In the genomic region with DNA sequence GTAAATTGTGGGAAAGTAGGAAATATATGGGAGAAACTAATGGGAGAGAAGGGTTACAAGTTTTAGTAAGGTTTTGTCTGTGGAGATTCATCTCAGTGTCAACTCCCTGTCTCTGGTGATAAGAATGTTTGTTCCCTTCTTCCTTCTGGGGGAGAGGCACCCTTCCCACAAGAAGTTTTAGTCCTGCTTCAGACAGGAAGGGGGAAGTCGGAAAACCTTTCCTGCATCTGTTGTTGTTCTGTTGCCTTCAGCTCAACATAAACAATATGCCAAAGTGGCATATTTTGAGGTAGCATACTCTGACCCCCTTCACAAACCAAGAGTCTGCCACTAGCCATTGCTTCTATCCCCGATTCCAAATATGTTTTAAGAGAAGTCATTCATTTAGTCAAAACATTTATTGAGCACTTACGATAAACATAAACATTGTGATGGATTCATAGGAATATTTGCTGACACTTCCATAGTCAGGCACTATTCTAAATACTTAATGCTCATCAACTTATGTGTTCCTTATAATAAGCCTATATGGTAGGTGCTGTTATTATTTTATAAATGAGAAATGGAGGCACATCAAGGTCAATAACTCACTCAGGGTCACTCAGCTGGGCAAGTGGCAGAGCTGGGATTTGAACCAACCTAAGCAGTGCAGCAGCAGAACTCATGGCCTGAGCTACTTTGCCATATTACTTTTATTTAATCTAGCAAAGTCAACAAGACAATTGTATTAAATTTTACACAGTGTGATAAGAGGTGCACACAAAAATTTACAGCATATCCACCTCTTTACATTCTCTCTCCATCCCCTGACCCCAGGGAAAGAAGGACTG, we compare ENCODE assay signal across 14 cellular contexts. TPM values are rescaled to one million over a fixed set of nuclear protein-coding genes. Genes with fewer than 3 reads are reported as not detected.
DNase-seq lines count a peak whose midpoint lies in the region; ATAC-seq and TF ChIP-seq lines count a peak whose summit lies in the region.
"Had no signal": no experiment of that assay in that cellular context is flagged by ENCODE, and none has a peak within 500 bp of the region (broad histone marks: within the 10 kb centered on the region; RNA-seq: fewer than 3 reads in every experiment).

No MANE protein-coding gene starts in this region.

- H3K36me3 ChIP-seq in HCT116 (ENCODE audit: control insufficient read depth in 1 of 2, insufficient read depth in 2 of 2, low read length in 2 of 2) (no peaks in the 10 kb centered on the region), Peyer's patch (no peaks in the 10 kb centered on the region), esophagus squamous epithelium (no peaks in the 10 kb centered on the region), spleen (no peaks in the 10 kb centered on the region)
- H3K36me3 ChIP-seq: gastroesophageal sphincter had no signal

- H3K9me3 Mint-ChIP-seq in mesothelial cell of epicardium = no peaks in the 10 kb centered on the region
- H3K9me3 Mint-ChIP-seq: CD4-positive, CD25-positive, alpha-beta regulatory T cell; immature natural killer cell; WTC11 had no signal

- H3K9me2 ChIP-seq in HCT116 (ENCODE audit: insufficient read depth) = no peaks in the 10 kb centered on the region

- TF ChIP-seq CTCF in HCT116 (IDR thresholded peaks at IDR 0.05 in 2 of 3, conservative IDR thresholded peaks at IDR 0.05 in 1 of 3; ENCODE audit: borderline replicate concordance in 1 of 3, insufficient read depth in 1 of 3, low read depth in 2 of 3, low read length in 2 of 3) = no peak
- TF ChIP-seq CTCF in Peyer's patch (IDR thresholded peaks at IDR 0.05) = no peak
- TF ChIP-seq CTCF in esophagus squamous epithelium (IDR thresholded peaks at IDR 0.05) = no peak
- TF ChIP-seq CTCF in spleen (IDR thresholded peaks at IDR 0.05 in 8 of 11, conservative IDR thresholded peaks at IDR 0.05 in 3 of 11) = no peak
- TF ChIP-seq CTCF in GM10266 (IDR thresholded peaks at IDR 0.05; ENCODE audit: control insufficient read depth, insufficient read depth, low read depth, missing control alignments) = no peak
- TF ChIP-seq CTCF in mesothelial cell of epicardium (IDR thresholded peaks at IDR 0.05; ENCODE audit: unreplicated experiment) = no peak

- H2AFZ ChIP-seq in HCT116 (ENCODE audit: low read depth, low read length, poor library complexity, severe bottlenecking) = no peak overlapping the region

- no peaks in the 10 kb centered on the region for H3K9me3 ChIP-seq in HCT116 (ENCODE audit: control insufficient read depth in 1 of 2, insufficient read depth in 1 of 2, low read depth in 1 of 2, low read length in 2 of 2)
- no peaks in the 10 kb centered on the region for H3K9me3 ChIP-seq in Peyer's patch
- no peaks in the 10 kb centered on the region for H3K9me3 ChIP-seq in esophagus squamous epithelium
- H3K9me3 ChIP-seq in spleen = no peaks in the 10 kb centered on the region
- H3K9me3 ChIP-seq: gastroesophageal sphincter, psoas muscle had no signal

- TF ChIP-seq RAD21 in HCT116 (IDR thresholded peaks at IDR 0.05; ENCODE audit: low read depth) = no peak

- CTCF ChIA-PET in HCT116 (lab: Charles Lee) = interaction anchor here (1.6 to 4.1 kb wide), 3 partner anchors 15 to 287 kb away, joined by 5 to 33 read pairs (median 12); no protein-coding TSS in a partner anchor
- CTCF ChIA-PET in HEK293T (lab: Yijun Ruan, JAX) = no interaction called here

- intact Hi-C loops in HCT116 (cut with micrococcal nuclease) = loop anchor here (5.0 kb wide), 2 partner anchors 109 to 289 kb away; partner anchors contain the start of gene TSEN2
- intact Hi-C loops in esophagus squamous epithelium (cut with DNase I) = no loop called here
- intact Hi-C loops in spleen (cut with DNase I; ENCODE audit: low total_unique reads) = no loop called here

- RAD21 ChIA-PET in HCT116 (lab: Charles Lee; ENCODE audit: low non-redundant PET in 1 of 2, low total read pairs in 2 of 2, uncharacterized antibody in 2 of 2, unreplicated experiment in 2 of 2) = interaction anchor here in 1 of 2 experiments (0.6 kb wide), 1 partner anchor 292 kb away, joined by 3 read pairs; no protein-coding TSS in a partner anchor

- TF ChIP-seq POLR2A in HCT116 (IDR thresholded peaks at IDR 0.05; ENCODE audit: borderline replicate concordance, extremely low read depth, insufficient read depth, insufficient read length) (no peak), Peyer's patch (IDR thresholded peaks at IDR 0.05) (no peak), esophagus squamous epithelium (IDR thresholded peaks at IDR 0.05) (no peak), spleen (IDR thresholded peaks at IDR 0.05) (no peak)

- no peak overlapping the region for H3K4me3 Mint-ChIP-seq in mesothelial cell of epicardium
- H3K4me3 Mint-ChIP-seq: CD4-positive, CD25-positive, alpha-beta regulatory T cell; immature natural killer cell; WTC11 had no signal

- no peaks in the 10 kb centered on the region for H3K27me3 Mint-ChIP-seq in mesothelial cell of epicardium (ENCODE audit: low read depth)
- H3K27me3 Mint-ChIP-seq: CD4-positive, CD25-positive, alpha-beta regulatory T cell had no signal

- H3K36me3 Mint-ChIP-seq in mesothelial cell of epicardium = no peaks in the 10 kb centered on the region
- H3K36me3 Mint-ChIP-seq: CD4-positive, CD25-positive, alpha-beta regulatory T cell; immature natural killer cell; WTC11 had no signal

- H3K9ac ChIP-seq in HCT116 (ENCODE audit: low read length) = peak overlapping the region; percentile 20; the same call in 1 of the 2 replicates

- no TSS peak for BruUV-seq in HCT116 (replicated peaks; lab: Mats Ljungman, UMichigan)

- DNase-seq in HCT116 (ENCODE audit: low read depth, low spot score) (no peak), Peyer's patch (no peak), esophagus squamous epithelium (lab: John Stamatoyannopoulos, UW) (no peak), spleen (no peak), GM10266 (ENCODE audit: extremely low spot score) (no peak), HEK293T (ENCODE audit: extremely low spot score) (no peak), mesothelial cell of epicardium (ENCODE audit: low spot score in 2 of 2, unreplicated experiment in 2 of 2) (no peak)
- DNase-seq: effector CD4-positive, alpha-beta T cell; immature natural killer cell; psoas muscle had no signal

- no peak overlapping the region for H3K27ac Mint-ChIP-seq in mesothelial cell of epicardium
- H3K27ac Mint-ChIP-seq: CD4-positive, CD25-positive, alpha-beta regulatory T cell; immature natural killer cell; WTC11 had no signal

- H3K4me1 ChIP-seq in HCT116 (ENCODE audit: control insufficient read depth in 1 of 2, insufficient read depth in 2 of 2, low read length in 2 of 2) (peaks cover 33 to 53% of the 10 kb centered on the region in 2 experiments), Peyer's patch (peaks cover 4 to 35% (median 6%) of the 10 kb centered on the region in 4 donors), esophagus squamous epithelium (peaks cover 38 to 59% (median 48%) of the 10 kb centered on the region in 3 donors), spleen (peaks cover 0 to 68% (median 17%) of the 10 kb centered on the region in 6 donors)

- H3K4me3 ChIP-seq in HCT116 (replicated peaks in 1 of 2; ENCODE audit: low read depth in 1 of 2, low read length in 2 of 2) (peak overlapping the region in 1 of 2 experiments; percentile 23; a peak in 2 of 4 replicates), Peyer's patch (no peak overlapping the region), esophagus squamous epithelium (no peak overlapping the region), spleen (no peak overlapping the region)
- H3K4me3 ChIP-seq: gastroesophageal sphincter, psoas muscle had no signal

- no peaks in the 10 kb centered on the region for H3K27me3 ChIP-seq in HCT116 (ENCODE audit: insufficient read depth, low read length)
- H3K27me3 ChIP-seq in Peyer's patch = no peaks in the 10 kb centered on the region
- no peaks in the 10 kb centered on the region for H3K27me3 ChIP-seq in esophagus squamous epithelium
- H3K27me3 ChIP-seq in spleen (replicated peaks in 1 of 7) = no peaks in the 10 kb centered on the region
- H3K27me3 ChIP-seq: gastroesophageal sphincter had no signal

- POLR2A ChIA-PET in HCT116 (lab: Charles Lee) (interaction anchor here (1.4 to 2.4 kb wide), 3 partner anchors 9 to 287 kb away, joined by 3 to 10 read pairs (median 3); no protein-coding TSS in a partner anchor), HEK293T (lab: Yijun Ruan, JAX) (no interaction called here)

- H3K27ac ChIP-seq in HCT116 (ENCODE audit: low read depth, low read length) = peak overlapping the region; percentile 64
- peak overlapping the region in 3 of 4 donors; percentile 14 to 79 (median 67) for H3K27ac ChIP-seq in Peyer's patch
- peak overlapping the region; percentile 23 to 81 (median 80) for H3K27ac ChIP-seq in esophagus squamous epithelium
- peak overlapping the region in 7 of 8 donors; percentile 26 to 96 (median 77) for H3K27ac ChIP-seq in spleen
- H3K27ac ChIP-seq: psoas muscle had no signal

- 88 to 90% methylated on average over 3 of the region's 3 CpGs for WGBS in esophagus squamous epithelium, 2 donors
- WGBS in spleen, 5 donors = 83 to 92% (median 86%) methylated on average over 3 of the region's 3 CpGs

- H3K4me1 Mint-ChIP-seq in mesothelial cell of epicardium = peaks cover 12% of the 10 kb centered on the region

- no peaks in the 10 kb centered on the region for H4K20me1 ChIP-seq in HCT116 (ENCODE audit: insufficient read depth)

- H3K4me2 ChIP-seq in HCT116 (ENCODE audit: low read length) = peak overlapping the region; percentile 62

- no peaks in the 10 kb centered on the region for H3K79me2 ChIP-seq in HCT116 (ENCODE audit: insufficient read depth, low read length)

- ATAC-seq in HCT116 (no peak), GM19463 (IDR thresholded peaks at IDR 0.05; ENCODE audit: unreplicated experiment) (no peak)
- ATAC-seq: WTC11 had no signal

TF ChIP-seq in HCT116, 20 proteins besides CTCF, POLR2A, EP300 and RAD21 (continues in another document):
- no peak for TF ChIP-seq YY1 (IDR thresholded peaks at IDR 0.05; ENCODE audit: extremely low read depth, insufficient replicate concordance, low read depth, low read length)
- TF ChIP-seq ZFX (IDR thresholded peaks at IDR 0.05) = no peak
- no peak for TF ChIP-seq EGR1 (IDR thresholded peaks at IDR 0.05; ENCODE audit: low read depth)
- TF ChIP-seq POLR2AphosphoS5 (IDR thresholded peaks at IDR 0.05; ENCODE audit: low read depth, low read length) = no peak

TF ChIP-seq in HEK293T, 16 proteins besides CTCF, POLR2A, EP300 and RAD21 (continues in another document):
- TF ChIP-seq ELF4 (IDR thresholded peaks at IDR 0.05) (no peak), FOXA1 (IDR thresholded peaks at IDR 0.05) (no peak), LEF1 (IDR thresholded peaks at IDR 0.05; ENCODE audit: borderline replicate concordance) (no peak), HDGF (IDR thresholded peaks at IDR 0.05; ENCODE audit: borderline replicate concordance) (no peak), CTBP1 (IDR thresholded peaks at IDR 0.05; ENCODE audit: borderline replicate concordance) (no peak), BHLHE40 (IDR thresholded peaks at IDR 0.05; ENCODE audit: borderline replicate concordance) (no peak), L3MBTL2 (conservative IDR thresholded peaks at IDR 0.05) (no peak)

RNA-seq across cellular contexts. Expression of gene TIMP4, which starts 34.2 kb away (rescaled TPM):
- total RNA-seq in HCT116 (2021; ENCODE audit: unreplicated experiment) (not detected), Peyer's patch (10 to 100 TPM in 1 of 4 donors, 1 to 10 TPM in 3; 3.7 to 22.3 (median 5.0) TPM), esophagus squamous epithelium (1 to 10 TPM in 3 of 4 donors, under 1 TPM in 1; 0.23 to 8.6 (median 4.0) TPM), spleen (10 to 100 TPM in 1 of 7 donors, 1 to 10 TPM in 4, under 1 TPM in 2; 0.37 to 10.8 (median 2.5) TPM), mesothelial cell of epicardium (0.16 to 0.45 TPM (median 0.18 TPM) in 3 replicates)
- 0.04 and 0.09 TPM in 2 replicates for polyA plus RNA-seq in HCT116 (2012)
- 1 to 10 TPM in 2 of 3 donors, under 1 TPM in 1; 0.43 to 2.4 (median 1.9) TPM for polyA plus RNA-seq in spleen
- total RNA-seq: CD4-positive, CD25-positive, alpha-beta regulatory T cell had no signal
- polyA plus RNA-seq: CD4-positive, CD25-positive, alpha-beta regulatory T cell; immature natural killer cell had no signal
